ENCODE assay signal across 28 cellular contexts in the genomic region with DNA sequence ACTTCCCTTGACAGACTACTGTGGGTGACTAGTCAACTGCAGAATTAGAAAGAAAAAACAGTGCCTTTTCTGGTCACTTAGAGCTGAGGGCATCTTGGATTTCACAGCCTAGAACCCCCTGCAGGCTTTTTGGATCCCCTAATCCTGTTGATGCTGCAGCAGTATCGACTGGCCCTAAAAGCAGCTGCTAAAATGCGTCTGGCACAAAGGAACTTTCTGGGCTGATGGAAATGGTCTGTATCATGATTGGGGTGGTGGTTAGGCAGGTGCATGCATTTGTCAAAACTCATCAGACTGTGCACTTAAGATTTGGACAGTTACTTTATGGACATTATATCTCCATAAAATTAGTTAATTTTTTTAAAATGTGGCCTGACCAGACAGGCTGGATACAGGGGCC.
DNase-seq lines count a peak whose midpoint lies in the region; ATAC-seq and TF ChIP-seq lines count a peak whose summit lies in the region.
"Had no signal": no experiment of that assay in that cellular context is flagged by ENCODE, and none has a peak within 500 bp of the region (broad histone marks: within the 10 kb centered on the region; RNA-seq: fewer than 3 reads in every experiment).

No MANE protein-coding gene starts in this region.

- H3K4me1 ChIP-seq in A673 (ENCODE audit: insufficient read depth, low read length, poor library complexity, severe bottlenecking) (peaks cover 29% of the 10 kb centered on the region), body of pancreas (no peaks in the 10 kb centered on the region)

- peaks cover 2% of the 10 kb centered on the region for H3K36me3 Mint-ChIP-seq in activated T-helper 1 cell treated with anti-CD3 and anti-CD28 coated beads, Interleukin-12 subunit alpha, Interleukin-12 subunit beta, Interleukin-2, Interleukin-4 antibody, amounts not matched to agents 30 ng/mL and 10 ng/mL and 1 ng/mL, durations not matched to agents 14 hours and 24 hours and 36 hours (ENCODE audit: low read depth)
- H3K36me3 Mint-ChIP-seq: stimulated activated memory B cell treated with anti-CD40 and anti-IgM and Interleukin-4, amounts not matched to agents 10 μg/mL and 1 μg/mL and 100 μg/mL, for 72 hours had no signal

- intact Hi-C loops in A673 (cut with micrococcal nuclease; ENCODE audit: unreplicated experiment): no loop called here
- intact Hi-C loops in activated T-helper 1 cell treated with anti-CD3 and anti-CD28 coated beads, Interleukin-12 subunit alpha, Interleukin-12 subunit beta, Interleukin-2, Interleukin-4 antibody, amounts not matched to agents 30 ng/mL and 10 ng/mL and 1 ng/mL, durations not matched to agents 14 hours and 24 hours and 36 hours (cut with micrococcal nuclease): loop anchor here (5.0 kb wide), 1 partner anchor 152 kb away; no protein-coding TSS in a partner anchor
- intact Hi-C loops in body of pancreas (cut with DNase I): no loop called here

- BruUV-seq in A673 (replicated peaks; lab: Mats Ljungman, UMichigan): no TSS peak

- peaks cover 32% of the 10 kb centered on the region for H3K4me1 Mint-ChIP-seq in activated T-helper 1 cell treated with anti-CD3 and anti-CD28 coated beads, Interleukin-12 subunit alpha, Interleukin-12 subunit beta, Interleukin-2, Interleukin-4 antibody, amounts not matched to agents 30 ng/mL and 10 ng/mL and 1 ng/mL, durations not matched to agents 14 hours and 24 hours and 36 hours (ENCODE audit: low read depth)

- H3K27ac ChIP-seq in A673 (ENCODE audit: low read depth, low read length, poor library complexity, severe bottlenecking) (peak overlapping the region; percentile 0), AG04450 (ENCODE audit: low read depth, low read length) (peak overlapping the region; percentile 2), coronary artery (no peak overlapping the region), body of pancreas (no peak overlapping the region)
- H3K27ac ChIP-seq: dorsolateral prefrontal cortex, PC-9, testis had no signal

- no peak overlapping the region for H3K4me3 Mint-ChIP-seq in activated T-helper 1 cell treated with anti-CD3 and anti-CD28 coated beads, Interleukin-12 subunit alpha, Interleukin-12 subunit beta, Interleukin-2, Interleukin-4 antibody, amounts not matched to agents 30 ng/mL and 10 ng/mL and 1 ng/mL, durations not matched to agents 14 hours and 24 hours and 36 hours
- H3K4me3 Mint-ChIP-seq: activated CD4-positive, alpha-beta T cell treated with anti-CD3 and anti-CD28 coated beads for 36 hours; activated T-cell treated with anti-CD3 and anti-CD28 coated beads, Interleukin-2, amount 50 U/mL, for 24 hours; stimulated activated memory B cell treated with anti-CD40 and anti-IgM and Interleukin-4, amounts not matched to agents 10 μg/mL and 1 μg/mL and 100 μg/mL, for 72 hours; T-helper 1 cell treated with Interleukin-12 subunit alpha and Interleukin-12 subunit beta and Interleukin-4 antibody, amounts not matched to agents 30 μg/mL and 1 μg/mL, for 36 hours had no signal

- CTCF ChIA-PET in A673 (lab: Charles Lee) (no interaction called here), AG04450 (lab: Charles Lee) (no interaction called here)

- H3K36me3 ChIP-seq in A673 (ENCODE audit: insufficient read depth, low read length, poor library complexity, severe bottlenecking) (no peaks in the 10 kb centered on the region), body of pancreas (replicated peaks in 1 of 2; ENCODE audit: insufficient read depth in 1 of 2, low read depth in 2 of 2) (no peaks in the 10 kb centered on the region)
- H3K36me3 ChIP-seq: adrenal gland, esophagus muscularis mucosa, heart left ventricle had no signal

- H3K9me3 Mint-ChIP-seq in activated T-helper 1 cell treated with anti-CD3 and anti-CD28 coated beads, Interleukin-12 subunit alpha, Interleukin-12 subunit beta, Interleukin-2, Interleukin-4 antibody, amounts not matched to agents 30 ng/mL and 10 ng/mL and 1 ng/mL, durations not matched to agents 14 hours and 24 hours and 36 hours: no peaks in the 10 kb centered on the region
- H3K9me3 Mint-ChIP-seq: activated T-cell treated with anti-CD3 and anti-CD28 coated beads, Interleukin-2, amount 50 U/mL, for 24 hours; stimulated activated memory B cell treated with anti-CD40 and anti-IgM and Interleukin-4, amounts not matched to agents 10 μg/mL and 1 μg/mL and 100 μg/mL, for 72 hours; T-helper 1 cell treated with Interleukin-12 subunit alpha and Interleukin-12 subunit beta and Interleukin-4 antibody, amounts not matched to agents 30 μg/mL and 1 μg/mL, for 36 hours had no signal

- H3K4me3 ChIP-seq in A673 (ENCODE audit: low read depth, low read length, poor library complexity, severe bottlenecking) (no peak overlapping the region), AG04450 (ENCODE audit: low read depth, low read length) (no peak overlapping the region), coronary artery (no peak overlapping the region), body of pancreas (no peak overlapping the region)
- H3K4me3 ChIP-seq: adrenal gland, dorsolateral prefrontal cortex, esophagus muscularis mucosa, heart left ventricle, PC-9, testis had no signal

- no peak for ATAC-seq in body of pancreas
- ATAC-seq: activated CD4-positive, alpha-beta T cell treated with anti-CD3 and anti-CD28 coated beads for 36 hours; heart left ventricle; left ventricle myocardium superior; SK-N-SH treated with all-trans-retinoic acid at 6 μM for 48 hours; stimulated activated memory B cell treated with anti-CD40 and anti-IgM and Interleukin-4, amounts not matched to agents 10 μg/mL and 1 μg/mL and 100 μg/mL, for 72 hours had no signal

- H3K9me3 ChIP-seq in A673 (ENCODE audit: low read depth, low read length, poor library complexity, severe bottlenecking): no peaks in the 10 kb centered on the region
- H3K9me3 ChIP-seq in AG04450 (ENCODE audit: control insufficient read depth, insufficient read depth, low read length): no peaks in the 10 kb centered on the region; the same call in 1 of the 2 replicates
- no peaks in the 10 kb centered on the region for H3K9me3 ChIP-seq in body of pancreas
- H3K9me3 ChIP-seq: adrenal gland, esophagus muscularis mucosa, heart left ventricle, testis had no signal

- POLR2A ChIA-PET in A673 (lab: Charles Lee; ENCODE audit: low non-redundant PET): interaction anchor here (0.6 kb wide), 1 partner anchor 12 kb away, joined by 3 read pairs; no protein-coding TSS in a partner anchor
- POLR2A ChIA-PET in AG04450 (lab: Yijun Ruan, JAX): no interaction called here

- no peak overlapping the region for H3K27ac Mint-ChIP-seq in activated T-helper 1 cell treated with anti-CD3 and anti-CD28 coated beads, Interleukin-12 subunit alpha, Interleukin-12 subunit beta, Interleukin-2, Interleukin-4 antibody, amounts not matched to agents 30 ng/mL and 10 ng/mL and 1 ng/mL, durations not matched to agents 14 hours and 24 hours and 36 hours
- H3K27ac Mint-ChIP-seq: activated CD4-positive, alpha-beta T cell treated with anti-CD3 and anti-CD28 coated beads for 36 hours; activated T-cell treated with anti-CD3 and anti-CD28 coated beads, Interleukin-2, amount 50 U/mL, for 24 hours; stimulated activated memory B cell treated with anti-CD40 and anti-IgM and Interleukin-4, amounts not matched to agents 10 μg/mL and 1 μg/mL and 100 μg/mL, for 72 hours; T-helper 1 cell treated with Interleukin-12 subunit alpha and Interleukin-12 subunit beta and Interleukin-4 antibody, amounts not matched to agents 30 μg/mL and 1 μg/mL, for 36 hours had no signal

- DNase-seq in A673 (ENCODE audit: low spot score) (no peak), AG04450 (ENCODE audit: low read depth, low spot score) (no peak), NCI-H345 treated with DMSO at 0.1 percent for 48 hours (lab: John Stamatoyannopoulos, UW; ENCODE audit: unreplicated experiment) (peak; percentile 85), myocyte (ENCODE audit: low read depth) (peak; percentile 58), coronary artery (ENCODE audit: low spot score) (no peak), hepatic stellate cell (ENCODE audit: low spot score) (no peak), body of pancreas (no peak)
- no peak for DNase-seq in activated T-helper 1 cell treated with anti-CD3 and anti-CD28 coated beads, Interleukin-12 subunit alpha, Interleukin-12 subunit beta, Interleukin-2, Interleukin-4 antibody, amounts not matched to agents 30 ng/mL and 10 ng/mL and 1 ng/mL, durations not matched to agents 14 hours and 24 hours and 36 hours (ENCODE audit: low spot score)
- DNase-seq: activated CD4-positive, alpha-beta T cell treated with anti-CD3 and anti-CD28 coated beads for 36 hours; activated T-cell treated with anti-CD3 and anti-CD28 coated beads, Interleukin-2, amount 50 U/mL, for 24 hours; adrenal gland; cerebellar nuclear complex; dorsolateral prefrontal cortex; foreskin fibroblast; heart left ventricle; IMR-90; kidney; left ventricle myocardium superior; mesendoderm; MV-4-11; NCI-H524; occipital lobe; PC-9; testis had no signal

- TF ChIP-seq CTCF in A673 (conservative IDR thresholded peaks at IDR 0.05; ENCODE audit: low read depth, low read length) (no peak), AG04450 (IDR thresholded peaks at IDR 0.05; ENCODE audit: low read depth, low read length) (no peak), coronary artery (IDR thresholded peaks at IDR 0.05) (no peak), body of pancreas (IDR thresholded peaks at IDR 0.05) (no peak)

- peaks cover 6% of the 10 kb centered on the region for H3K27me3 Mint-ChIP-seq in activated T-helper 1 cell treated with anti-CD3 and anti-CD28 coated beads, Interleukin-12 subunit alpha, Interleukin-12 subunit beta, Interleukin-2, Interleukin-4 antibody, amounts not matched to agents 30 ng/mL and 10 ng/mL and 1 ng/mL, durations not matched to agents 14 hours and 24 hours and 36 hours (ENCODE audit: insufficient read depth)
- H3K27me3 Mint-ChIP-seq: activated CD4-positive, alpha-beta T cell treated with anti-CD3 and anti-CD28 coated beads for 36 hours; activated T-cell treated with anti-CD3 and anti-CD28 coated beads, Interleukin-2, amount 50 U/mL, for 24 hours; stimulated activated memory B cell treated with anti-CD40 and anti-IgM and Interleukin-4, amounts not matched to agents 10 μg/mL and 1 μg/mL and 100 μg/mL, for 72 hours had no signal

- WGBS in body of pancreas, 2 donors: 88 to 94% methylated on average over 2 of the region's 2 CpGs

- H3K27me3 ChIP-seq in A673 (replicated peaks; ENCODE audit: insufficient read depth, low read depth, low read length, poor library complexity) (no peaks in the 10 kb centered on the region), AG04450 (ENCODE audit: control insufficient read depth, insufficient read depth, low read length) (no peaks in the 10 kb centered on the region), body of pancreas (no peaks in the 10 kb centered on the region)
- H3K27me3 ChIP-seq: adrenal gland, dorsolateral prefrontal cortex, esophagus muscularis mucosa, heart left ventricle, testis had no signal

- no peak for TF ChIP-seq POLR2A in body of pancreas (IDR thresholded peaks at IDR 0.05)

Comparison
In these comparisons a context has a peak if more than half of its experiments do, and no peak if none do; other contexts are left out.
1. DNase-seq: peak in NCI-H345 treated with DMSO at 0.1 percent for 48 hours (single experiment) and myocyte (single experiment); none in A673 (single experiment), AG04450 (single experiment), coronary artery (single experiment), hepatic stellate cell (single experiment), activated T-helper 1 cell treated with anti-CD3 and anti-CD28 coated beads, Interleukin-12 subunit alpha, Interleukin-12 subunit beta, Interleukin-2, Interleukin-4 antibody, amounts not matched to agents 30 ng/mL and 10 ng/mL and 1 ng/mL, durations not matched to agents 14 hours and 24 hours and 36 hours (single experiment) and body of pancreas (0 of 4).
2. H3K27ac ChIP-seq: peak in A673 (single experiment) and AG04450 (single experiment); none in coronary artery (0 of 2) and body of pancreas (0 of 4).